In the genomic region with DNA sequence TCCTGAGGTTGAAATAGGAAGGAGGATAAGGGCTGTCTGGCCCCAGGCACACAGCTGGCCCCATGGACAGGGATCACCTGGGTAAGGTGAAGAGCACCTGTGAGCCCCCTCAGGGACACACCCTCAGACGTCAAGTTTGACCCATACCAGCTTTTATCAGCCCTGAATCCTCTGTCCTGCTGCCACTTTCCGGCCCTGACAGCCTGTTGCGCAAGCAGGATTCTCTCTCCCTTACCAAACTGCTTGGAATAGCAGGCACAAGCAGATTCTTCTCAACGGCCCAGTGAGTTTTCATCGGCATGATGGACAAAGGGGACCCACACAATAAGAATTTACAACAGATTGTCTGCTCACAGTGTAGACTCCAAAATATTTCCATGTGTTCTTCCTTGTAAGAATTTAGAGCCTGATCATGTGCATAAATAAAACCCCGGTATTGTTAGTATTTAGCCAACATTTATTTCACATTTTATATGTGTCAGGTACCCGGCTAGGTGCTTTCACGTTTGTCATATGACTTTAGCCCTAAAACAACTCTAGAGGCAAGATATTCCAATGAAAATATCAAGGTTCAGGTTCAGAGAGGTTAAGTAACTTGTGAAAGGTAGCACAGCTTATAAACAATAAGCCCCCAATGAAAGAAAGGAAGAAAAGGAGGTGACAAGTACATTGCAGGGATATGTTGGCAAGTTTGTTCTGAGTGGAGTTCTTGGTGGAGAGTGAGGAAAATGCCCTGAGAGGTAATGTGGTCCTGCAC, we compare ENCODE assay signal across 20 cellular contexts.
A peak's percentile ranks its signal among the peaks of the same experiment; 100 is the strongest.
DNase-seq lines count a peak whose midpoint lies in the region; ATAC-seq and TF ChIP-seq lines count a peak whose summit lies in the region.
"Had no signal": no experiment of that assay in that cellular context is flagged by ENCODE, and none has a peak within 500 bp of the region (broad histone marks: within the 10 kb centered on the region; RNA-seq: fewer than 3 reads in every experiment).

No MANE protein-coding gene starts in this region.

- no TSS peak for BruUV-seq in MCF 10A (replicated peaks; lab: Mats Ljungman, UMichigan)
- no TSS peak for BruUV-seq in mammary epithelial cell (replicated peaks; lab: Mats Ljungman, UMichigan)
- BruUV-seq in Calu3 (replicated peaks; lab: Mats Ljungman, UMichigan), result no TSS peak

- CTCF ChIA-PET in MCF 10A (lab: Yijun Ruan, JAX) (interaction anchor here (0.7 kb wide), 1 partner anchor 212 kb away, joined by 4 read pairs; no protein-coding TSS in a partner anchor), mammary epithelial cell (lab: Charles Lee; ENCODE audit: low non-redundant PET) (no interaction called here), WTC11 (lab: Charles Lee) (interaction anchor here (1.7 kb wide), 1 partner anchor 11 kb away, joined by 5 read pairs; no protein-coding TSS in a partner anchor), Calu3 (lab: Charles Lee) (no interaction called here)

- H3K36me3 Mint-ChIP-seq in MCF 10A (ENCODE audit: insufficient read depth, unreplicated experiment), result no peaks in the 10 kb centered on the region
- no peaks in the 10 kb centered on the region for H3K36me3 Mint-ChIP-seq in WTC11
- H3K36me3 Mint-ChIP-seq in osteocyte (ENCODE audit: unreplicated experiment), result no peaks in the 10 kb centered on the region
- no peaks in the 10 kb centered on the region for H3K36me3 Mint-ChIP-seq in Calu3 (ENCODE audit: insufficient read depth, unreplicated experiment)
- H3K36me3 Mint-ChIP-seq: immature natural killer cell; stimulated activated effector memory CD8-positive, alpha-beta T cell treated with anti-CD3 and anti-CD28 coated beads, Interleukin-12 subunit alpha, Interleukin-12 subunit beta, amount 100 ng/mL, for 72 hours had no signal

- H3K27ac ChIP-seq in mammary epithelial cell (ENCODE audit: insufficient read depth, low read depth, low read length), result no peak overlapping the region
- H3K27ac ChIP-seq in right cardiac atrium (ENCODE audit: low read length), result no peak overlapping the region
- H3K27ac ChIP-seq in upper lobe of right lung, result no peak overlapping the region
- H3K27ac ChIP-seq: HL-60 had no signal

- WGBS in mammary epithelial cell (ENCODE audit: low coverage, missing lambda C conversion rate), result 47% methylated on average over 8 of the region's 8 CpGs
- 45% methylated on average over 8 of the region's 8 CpGs for WGBS in right cardiac atrium

- POLR2A ChIA-PET in MCF 10A (lab: Yijun Ruan, JAX), result no interaction called here
- POLR2A ChIA-PET in WTC11 (lab: Charles Lee), result no interaction called here

- H3K27ac Mint-ChIP-seq in MCF 10A (ENCODE audit: low read depth, unreplicated experiment), result no peak overlapping the region
- H3K27ac Mint-ChIP-seq in WTC11, result no peak overlapping the region
- no peak overlapping the region for H3K27ac Mint-ChIP-seq in osteocyte (ENCODE audit: unreplicated experiment)
- no peak overlapping the region for H3K27ac Mint-ChIP-seq in Calu3 (ENCODE audit: unreplicated experiment)
- H3K27ac Mint-ChIP-seq: activated T-helper 1 cell treated with anti-CD3 and anti-CD28 coated beads, Interleukin-12 subunit alpha, Interleukin-12 subunit beta, Interleukin-2, Interleukin-4 antibody, amounts not matched to agents 30 ng/mL and 10 ng/mL and 1 ng/mL, durations not matched to agents 14 hours and 24 hours and 36 hours; immature natural killer cell; stimulated activated effector memory CD8-positive, alpha-beta T cell treated with anti-CD3 and anti-CD28 coated beads, Interleukin-12 subunit alpha, Interleukin-12 subunit beta, amount 100 ng/mL, for 72 hours had no signal

- H4K20me1 ChIP-seq in mammary epithelial cell (ENCODE audit: insufficient read depth, low read length), result no peaks in the 10 kb centered on the region

- H3K4me3 ChIP-seq in mammary epithelial cell (replicated peaks in 1 of 3; ENCODE audit: insufficient read depth in 1 of 3, low read depth in 2 of 3, low read length in 3 of 3) (no peak overlapping the region), right cardiac atrium (ENCODE audit: low read length) (no peak overlapping the region), upper lobe of right lung (no peak overlapping the region)

- H3K4me2 ChIP-seq in mammary epithelial cell (ENCODE audit: insufficient read depth, low read depth, low read length), result no peak overlapping the region

- intact Hi-C loops in MCF 10A (cut with micrococcal nuclease), result no loop called here
- intact Hi-C loops in mammary epithelial cell (cut with micrococcal nuclease), result no loop called here
- intact Hi-C loops in right cardiac atrium (cut with DNase I), result no loop called here
- intact Hi-C loops in upper lobe of right lung (cut with DNase I), result no loop called here
- intact Hi-C loops in Calu3 (cut with micrococcal nuclease; ENCODE audit: unreplicated experiment), result no loop called here

- H3K27me3 Mint-ChIP-seq in MCF 10A (ENCODE audit: insufficient read depth, unreplicated experiment), result no peaks in the 10 kb centered on the region
- H3K27me3 Mint-ChIP-seq in WTC11 (ENCODE audit: low read depth), result no peaks in the 10 kb centered on the region
- no peaks in the 10 kb centered on the region for H3K27me3 Mint-ChIP-seq in osteocyte (ENCODE audit: unreplicated experiment)
- H3K27me3 Mint-ChIP-seq in Calu3 (ENCODE audit: unreplicated experiment), result no peaks in the 10 kb centered on the region

- peak; percentile 43; the same call in 1 of the 2 replicates for ATAC-seq in WTC11
- ATAC-seq in right cardiac atrium, result peak; percentile 51 to 55
- peak; percentile 45 for ATAC-seq in upper lobe of right lung
- ATAC-seq in HG02852 (IDR thresholded peaks at IDR 0.05; ENCODE audit: unreplicated experiment), result no peak
- ATAC-seq: stimulated activated effector memory CD8-positive, alpha-beta T cell treated with anti-CD3 and anti-CD28 coated beads, Interleukin-12 subunit alpha, Interleukin-12 subunit beta, amount 100 ng/mL, for 72 hours had no signal

- H3K9me3 Mint-ChIP-seq in MCF 10A (ENCODE audit: unreplicated experiment) (no peaks in the 10 kb centered on the region), WTC11 (no peaks in the 10 kb centered on the region), osteocyte (ENCODE audit: unreplicated experiment) (no peaks in the 10 kb centered on the region), Calu3 (ENCODE audit: low read depth, unreplicated experiment) (no peaks in the 10 kb centered on the region)
- H3K9me3 Mint-ChIP-seq: activated T-helper 1 cell treated with anti-CD3 and anti-CD28 coated beads, Interleukin-12 subunit alpha, Interleukin-12 subunit beta, Interleukin-2, Interleukin-4 antibody, amounts not matched to agents 30 ng/mL and 10 ng/mL and 1 ng/mL, durations not matched to agents 14 hours and 24 hours and 36 hours; immature natural killer cell; stimulated activated effector memory CD8-positive, alpha-beta T cell treated with anti-CD3 and anti-CD28 coated beads, Interleukin-12 subunit alpha, Interleukin-12 subunit beta, amount 100 ng/mL, for 72 hours had no signal

- TF ChIP-seq CTCF in MCF 10A (IDR thresholded peaks at IDR 0.05; ENCODE audit: unreplicated experiment) (no peak), mammary epithelial cell (conservative IDR thresholded peaks at IDR 0.05 in 1 of 2, IDR thresholded peaks at IDR 0.05 in 1 of 2; ENCODE audit: extremely low read depth in 1 of 2, insufficient read depth in 1 of 2, low read depth in 1 of 2, low read length in 2 of 2) (no peak), WTC11 (IDR thresholded peaks at IDR 0.05) (no peak), upper lobe of right lung (IDR thresholded peaks at IDR 0.05) (no peak), osteocyte (IDR thresholded peaks at IDR 0.05) (no peak), Calu3 (IDR thresholded peaks at IDR 0.05; ENCODE audit: unreplicated experiment) (no peak)

- H3K9me3 ChIP-seq in mammary epithelial cell (replicated peaks; ENCODE audit: insufficient read depth, low read length), result no peaks in the 10 kb centered on the region
- H3K9me3 ChIP-seq in right cardiac atrium (ENCODE audit: control insufficient read depth, low read length), result no peaks in the 10 kb centered on the region
- no peaks in the 10 kb centered on the region for H3K9me3 ChIP-seq in upper lobe of right lung

- no peak overlapping the region for H2AFZ ChIP-seq in mammary epithelial cell (ENCODE audit: low read depth, low read length)

- H3K9ac ChIP-seq in mammary epithelial cell (ENCODE audit: insufficient read depth, low read length), result no peak overlapping the region

- H3K4me1 Mint-ChIP-seq in MCF 10A (ENCODE audit: insufficient read depth, unreplicated experiment) (peaks cover 20% of the 10 kb centered on the region), WTC11 (peaks cover 33% of the 10 kb centered on the region), osteocyte (ENCODE audit: unreplicated experiment) (peaks cover 24% of the 10 kb centered on the region), Calu3 (ENCODE audit: low read depth, unreplicated experiment) (no peaks in the 10 kb centered on the region)
- H3K4me1 Mint-ChIP-seq: immature natural killer cell; stimulated activated effector memory CD8-positive, alpha-beta T cell treated with anti-CD3 and anti-CD28 coated beads, Interleukin-12 subunit alpha, Interleukin-12 subunit beta, amount 100 ng/mL, for 72 hours had no signal

- H3K4me1 ChIP-seq in mammary epithelial cell (ENCODE audit: insufficient read depth, low read length) (peaks cover 21% of the 10 kb centered on the region), right cardiac atrium (ENCODE audit: control insufficient read depth, insufficient read depth, low read length) (no peaks in the 10 kb centered on the region), upper lobe of right lung (peaks cover 4% of the 10 kb centered on the region)

- in situ Hi-C loops in mammary epithelial cell (cut with MboI; ENCODE audit: low sequenced_read_pairs in 2 of 2), result no loop called here

- no peaks in the 10 kb centered on the region for H3K79me2 ChIP-seq in mammary epithelial cell (ENCODE audit: insufficient read depth, low read length)

- H3K27me3 ChIP-seq in mammary epithelial cell (ENCODE audit: insufficient read depth, low read length) (no peaks in the 10 kb centered on the region), right cardiac atrium (ENCODE audit: control insufficient read depth, insufficient read depth) (no peaks in the 10 kb centered on the region), upper lobe of right lung (no peaks in the 10 kb centered on the region)

- H3K36me3 ChIP-seq in mammary epithelial cell (ENCODE audit: insufficient read depth, low read length), result no peaks in the 10 kb centered on the region
- no peaks in the 10 kb centered on the region for H3K36me3 ChIP-seq in upper lobe of right lung

- dilution Hi-C loops in mammary epithelial cell (cut with HindIII; ENCODE audit: low sequenced_read_pairs), result no loop called here

- no peak overlapping the region for H3K4me3 Mint-ChIP-seq in MCF 10A (ENCODE audit: unreplicated experiment)
- H3K4me3 Mint-ChIP-seq in WTC11, result no peak overlapping the region
- no peak overlapping the region for H3K4me3 Mint-ChIP-seq in osteocyte (ENCODE audit: unreplicated experiment)
- no peak overlapping the region for H3K4me3 Mint-ChIP-seq in Calu3 (ENCODE audit: low read depth, unreplicated experiment)
- H3K4me3 Mint-ChIP-seq: activated T-helper 1 cell treated with anti-CD3 and anti-CD28 coated beads, Interleukin-12 subunit alpha, Interleukin-12 subunit beta, Interleukin-2, Interleukin-4 antibody, amounts not matched to agents 30 ng/mL and 10 ng/mL and 1 ng/mL, durations not matched to agents 14 hours and 24 hours and 36 hours; immature natural killer cell; stimulated activated effector memory CD8-positive, alpha-beta T cell treated with anti-CD3 and anti-CD28 coated beads, Interleukin-12 subunit alpha, Interleukin-12 subunit beta, amount 100 ng/mL, for 72 hours had no signal

- peak; percentile 44 for DNase-seq in MCF 10A (ENCODE audit: unreplicated experiment)
- DNase-seq in mammary epithelial cell, result no peak
- no peak for DNase-seq in WTC11 (ENCODE audit: low spot score)
- DNase-seq in right cardiac atrium, result no peak
- DNase-seq in upper lobe of right lung, result no peak
- DNase-seq in osteocyte (ENCODE audit: extremely low spot score, unreplicated experiment), result no peak
- DNase-seq in Calu3, result no peak
- DNase-seq: activated CD4-positive, alpha-beta T cell treated with anti-CD3 and anti-CD28 coated beads, Interleukin-2, amount 50 U/mL, for 4 hours; COR-L47; effector CD8-positive, alpha-beta T cell; H7; immature natural killer cell; NCI-H2029 treated with DMSO at 0.1 percent for 48 hours; NK-92 treated with Interleukin-12 subunit alpha and Interleukin-12 subunit beta, amount 100 ng/mL, for 24 hours; SIG-M5; stimulated activated CD4-positive, alpha-beta T cell treated with anti-CD3 and anti-CD28 coated beads, Interleukin-4, amount 100 ng/mL, for 4 hours had no signal

Comparison
In these comparisons a context has a peak if more than half of its experiments do, and no peak if none do; other contexts are left out.
1. CTCF ChIA-PET loops: an anchor here in MCF 10A (0.7 kb wide) and WTC11 (1.7 kb wide); none called in mammary epithelial cell and Calu3.